In genomic region chr4:28238756-28239155, GRCh38 we compare ENCODE assay signal across 29 cellular contexts.
"Had no signal": no experiment of that assay in that cellular context is flagged by ENCODE, and none has a peak within 500 bp of the region (broad histone marks: within the 10 kb centered on the region; RNA-seq: fewer than 3 reads in every experiment).

No MANE protein-coding gene starts in this region.

- H3K36me3 ChIP-seq: colonic mucosa, gastroesophageal sphincter, left ventricle myocardium inferior, sigmoid colon, spleen, thoracic aorta, upper lobe of left lung, WERI-Rb-1 had no signal

- H3K27me3 ChIP-seq: body of pancreas, colonic mucosa, gastroesophageal sphincter, sigmoid colon, spleen, upper lobe of left lung had no signal

- DNase-seq: activated CD4-positive, alpha-beta T cell treated with anti-CD3 and anti-CD28 coated beads for 1 hour; activated CD8-positive, alpha-beta memory T cell treated with anti-CD3 and anti-CD28 coated beads for 24 hours; activated CD8-positive, alpha-beta memory T cell treated with anti-CD3 and anti-CD28 coated beads, Interleukin-2, amount 50 U/mL, for 4 hours; activated effector memory CD4-positive, alpha-beta T cell treated with Interleukin-2 at 50 U/mL for 16 hours; activated naive CD4-positive, alpha-beta T cell treated with anti-CD3 and anti-CD28 coated beads for 36 hours; activated naive CD8-positive, alpha-beta T cell treated with anti-CD3 and anti-CD28 coated beads, Interleukin-2, amount 10 ng/mL, durations not matched to agents 7 days and 5 days; activated T-cell treated with anti-CD3 and anti-CD28 coated beads, Interleukin-2, amount 50 U/mL, for 24 hours; amygdala; body of pancreas; central memory CD4-positive, alpha-beta T cell; colonic mucosa; dorsolateral prefrontal cortex; head of caudate nucleus; hypothalamus; left ventricle myocardium inferior; mucosa of descending colon; naive B cell; retina; sigmoid colon; spleen; stimulated activated CD4-positive, alpha-beta T cell treated with anti-CD3 and anti-CD28 coated beads, Interleukin-4, amount 100 ng/mL, for 1 hour; stimulated activated naive CD4-positive, alpha-beta T cell treated with Interleukin-2 at 50 U/mL for 16 hours; T-helper 1 cell; upper lobe of left lung; WERI-Rb-1 had no signal

- H3K27ac ChIP-seq: body of pancreas, colonic mucosa, dorsolateral prefrontal cortex, epithelial cell of prostate, gastroesophageal sphincter, left ventricle myocardium inferior, sigmoid colon, spleen, thoracic aorta, upper lobe of left lung, WERI-Rb-1 had no signal

- H3K36me3 Mint-ChIP-seq: activated naive CD8-positive, alpha-beta T cell treated with anti-CD3 and anti-CD28 coated beads, Interleukin-2, amount 10 ng/mL, durations not matched to agents 7 days and 5 days; naive B cell had no signal

- H3K4me3 Mint-ChIP-seq: activated naive CD4-positive, alpha-beta T cell treated with anti-CD3 and anti-CD28 coated beads for 36 hours; activated naive CD8-positive, alpha-beta T cell treated with anti-CD3 and anti-CD28 coated beads, Interleukin-2, amount 10 ng/mL, durations not matched to agents 7 days and 5 days; activated T-cell treated with anti-CD3 and anti-CD28 coated beads, Interleukin-2, amount 50 U/mL, for 24 hours; naive B cell; neural crest cell had no signal

- H3K4me1 Mint-ChIP-seq: activated naive CD8-positive, alpha-beta T cell treated with anti-CD3 and anti-CD28 coated beads, Interleukin-2, amount 10 ng/mL, durations not matched to agents 7 days and 5 days; naive B cell had no signal

- H3K9me3 ChIP-seq: body of pancreas, colonic mucosa, gastroesophageal sphincter, left ventricle myocardium inferior, mucosa of descending colon, sigmoid colon, spleen, thoracic aorta, upper lobe of left lung had no signal

- H3K9me3 Mint-ChIP-seq: neural crest cell had no signal

- H3K4me1 ChIP-seq: body of pancreas, colonic mucosa, gastroesophageal sphincter, left ventricle myocardium inferior, spleen, upper lobe of left lung had no signal

- H3K27ac Mint-ChIP-seq: activated naive CD4-positive, alpha-beta T cell treated with anti-CD3 and anti-CD28 coated beads for 36 hours; activated naive CD8-positive, alpha-beta T cell treated with anti-CD3 and anti-CD28 coated beads, Interleukin-2, amount 10 ng/mL, durations not matched to agents 7 days and 5 days; activated T-cell treated with anti-CD3 and anti-CD28 coated beads, Interleukin-2, amount 50 U/mL, for 24 hours; naive B cell had no signal

- ATAC-seq: body of pancreas, gastroesophageal sphincter, mucosa of descending colon had no signal

- H3K27me3 Mint-ChIP-seq: activated naive CD8-positive, alpha-beta T cell treated with anti-CD3 and anti-CD28 coated beads, Interleukin-2, amount 10 ng/mL, durations not matched to agents 7 days and 5 days; activated T-cell treated with anti-CD3 and anti-CD28 coated beads, Interleukin-2, amount 50 U/mL, for 24 hours; naive B cell had no signal

- H3K4me3 ChIP-seq: body of pancreas, colonic mucosa, dorsolateral prefrontal cortex, gastroesophageal sphincter, left ventricle myocardium inferior, mucosa of descending colon, sigmoid colon, spleen, thoracic aorta, upper lobe of left lung had no signal
